Comparison of ENCODE assay signal across 8 cellular contexts in genomic region chr2:7672027-7672684, GRCh38.
A peak's percentile ranks its signal among the peaks of the same experiment; 100 is the strongest.
DNase-seq lines count a peak whose midpoint lies in the region; ATAC-seq and TF ChIP-seq lines count a peak whose summit lies in the region.

No MANE protein-coding gene starts in this region.

- 79 to 88% (median 86%) methylated on average over 7 to 8 of the region's 8 CpGs for WGBS in adrenal gland, 4 donors

- TF ChIP-seq POLR2A in adrenal gland (IDR thresholded peaks at IDR 0.05) = no peak

- peaks cover 0 to 9% of the 10 kb centered on the region in 2 donors for H3K4me1 ChIP-seq in adrenal gland (replicated peaks in 1 of 2)

- H3K36me3 ChIP-seq in SK-N-MC (ENCODE audit: insufficient read depth, low read length) (no peaks in the 10 kb centered on the region), adrenal gland (replicated peaks in 1 of 2) (no peaks in the 10 kb centered on the region)

- intact Hi-C loops in adrenal gland (cut with DNase I) = no loop called here

- H3K27ac ChIP-seq in SK-N-MC (no peak overlapping the region), adrenal gland (no peak overlapping the region)

- no peak for ATAC-seq in GM19351 (IDR thresholded peaks at IDR 0.05; ENCODE audit: unreplicated experiment)

- in situ Hi-C loops in GM13977 (cut with MboI; ENCODE audit: low pct_unique_long_range_greater_than_20kb, low sequenced_read_pairs, unreplicated experiment) = no loop called here

- H3K27me3 ChIP-seq in adrenal gland = no peaks in the 10 kb centered on the region

- TF ChIP-seq CTCF in GM13977 (IDR thresholded peaks at IDR 0.05; ENCODE audit: extremely low read depth, insufficient read depth, missing control alignments) (peak; percentile 68), adrenal gland (IDR thresholded peaks at IDR 0.05) (peak in 5 of 6 experiments; percentile 17 to 56 (median 53))

- H3K9me3 ChIP-seq in SK-N-MC (ENCODE audit: low read depth, low read length) (no peaks in the 10 kb centered on the region), adrenal gland (replicated peaks in 1 of 3) (no peaks in the 10 kb centered on the region)

- no peak overlapping the region for H3K4me3 ChIP-seq in SK-N-MC
- H3K4me3 ChIP-seq in adrenal gland = no peak overlapping the region

- H3K9ac ChIP-seq in SK-N-MC (ENCODE audit: insufficient read length) = no peak overlapping the region

- DNase-seq in 8988T (peak; percentile 20), GM13977 (ENCODE audit: low spot score) (peak; percentile 17), SK-N-MC (ENCODE audit: low read depth, low spot score) (peak; percentile 50), adrenal gland (peak; percentile 26 to 69 (median 48)), kidney tubule cell (ENCODE audit: low spot score) (peak; percentile 57), NCI-H2107 treated with DMSO at 0.1 percent for 48 hours (lab: John Stamatoyannopoulos, UW; ENCODE audit: unreplicated experiment) (no peak)
- DNase-seq in stimulated activated CD8-positive, alpha-beta memory T cell treated with anti-CD3 and anti-CD28 coated beads, Interleukin-4, amount 100 ng/mL, for 24 hours (ENCODE audit: low read depth) = peak; percentile 57
